In genomic region chr3:98326945-98327344, GRCh38 we compare ENCODE assay signal across 16 cellular contexts. TPM values are rescaled to one million over a fixed set of nuclear protein-coding genes. Genes with fewer than 3 reads are reported as not detected.
DNase-seq lines count a peak whose midpoint lies in the region; ATAC-seq and TF ChIP-seq lines count a peak whose summit lies in the region.
"Had no signal": no experiment of that assay in that cellular context is flagged by ENCODE, and none has a peak within 500 bp of the region (broad histone marks: within the 10 kb centered on the region; RNA-seq: fewer than 3 reads in every experiment).

No MANE protein-coding gene starts in this region.

- H3K36me3 ChIP-seq in mammary epithelial cell (ENCODE audit: insufficient read depth, low read length), result no peaks in the 10 kb centered on the region
- H3K36me3 ChIP-seq: cardiac muscle cell, esophagus muscularis mucosa had no signal

- H2AFZ ChIP-seq in mammary epithelial cell (ENCODE audit: low read depth, low read length), result no peak overlapping the region

- DNase-seq in EL, result no peak
- no peak for DNase-seq in OCI-M1 (lab: John Stamatoyannopoulos, UW)
- DNase-seq in progenitor cell of endocrine pancreas (ENCODE audit: low spot score, unreplicated experiment), result no peak
- DNase-seq in mammary epithelial cell, result no peak
- DNase-seq: activated CD4-positive, CD25-positive, alpha-beta regulatory T cell treated with anti-CD3 and anti-CD28 coated beads, Interleukin-2, amount 50 U/mL, for 72 hours; activated naive CD4-positive, alpha-beta T cell; CD8-positive, alpha-beta memory T cell; immature natural killer cell; NCI-H524; SIG-M5 had no signal

- no peaks in the 10 kb centered on the region for H3K9me3 Mint-ChIP-seq in activated T-helper 17 cell treated with anti-CD3 and anti-CD28 coated beads, Interleukin-2, amount 50 U/mL, for 72 hours
- H3K9me3 Mint-ChIP-seq in progenitor cell of endocrine pancreas (ENCODE audit: low read depth), result no peaks in the 10 kb centered on the region
- H3K9me3 Mint-ChIP-seq: CD8-positive, alpha-beta memory T cell; immature natural killer cell had no signal

- no peaks in the 10 kb centered on the region for H3K4me1 Mint-ChIP-seq in activated T-helper 17 cell treated with anti-CD3 and anti-CD28 coated beads, Interleukin-2, amount 50 U/mL, for 72 hours
- H3K4me1 Mint-ChIP-seq in progenitor cell of endocrine pancreas (ENCODE audit: low read depth), result peaks cover 5% of the 10 kb centered on the region
- H3K4me1 Mint-ChIP-seq: immature natural killer cell had no signal

- TF ChIP-seq CTCF in progenitor cell of endocrine pancreas (IDR thresholded peaks at IDR 0.05; ENCODE audit: unreplicated experiment), result no peak
- TF ChIP-seq CTCF in mammary epithelial cell (conservative IDR thresholded peaks at IDR 0.05 in 1 of 2, IDR thresholded peaks at IDR 0.05 in 1 of 2; ENCODE audit: extremely low read depth in 1 of 2, insufficient read depth in 1 of 2, low read depth in 1 of 2, low read length in 2 of 2), result no peak

- H3K79me2 ChIP-seq in mammary epithelial cell (ENCODE audit: insufficient read depth, low read length), result no peaks in the 10 kb centered on the region

- no peaks in the 10 kb centered on the region for H3K36me3 Mint-ChIP-seq in activated T-helper 17 cell treated with anti-CD3 and anti-CD28 coated beads, Interleukin-2, amount 50 U/mL, for 72 hours (ENCODE audit: low read depth)
- no peaks in the 10 kb centered on the region for H3K36me3 Mint-ChIP-seq in progenitor cell of endocrine pancreas (ENCODE audit: insufficient read depth)
- H3K36me3 Mint-ChIP-seq: CD8-positive, alpha-beta memory T cell; immature natural killer cell had no signal

- CTCF ChIA-PET in mammary epithelial cell (lab: Charles Lee; ENCODE audit: low non-redundant PET), result no interaction called here

- in situ Hi-C loops in mammary epithelial cell (cut with MboI; ENCODE audit: low sequenced_read_pairs in 2 of 2), result loop anchor here (5.0 to 25.0 kb wide), 4 partner anchors 260 to 540 kb away; partner anchors contain the start of gene CPOX (in 1 of the 2)

- no peak overlapping the region for H3K27ac ChIP-seq in mammary epithelial cell (ENCODE audit: insufficient read depth, low read depth, low read length)
- H3K27ac ChIP-seq: cardiac muscle cell, esophagus muscularis mucosa had no signal

- H3K9ac ChIP-seq in mammary epithelial cell (ENCODE audit: insufficient read depth, low read length), result no peak overlapping the region

- no peak overlapping the region for H3K4me2 ChIP-seq in mammary epithelial cell (ENCODE audit: insufficient read depth, low read depth, low read length)

- ATAC-seq in GM18520 (IDR thresholded peaks at IDR 0.05; ENCODE audit: unreplicated experiment), result peak; percentile 59
- ATAC-seq in GM21447 (IDR thresholded peaks at IDR 0.05; ENCODE audit: unreplicated experiment), result peak; percentile 58
- ATAC-seq in HG03064 (IDR thresholded peaks at IDR 0.05; ENCODE audit: low read depth, unreplicated experiment), result peak; percentile 59
- ATAC-seq in activated T-helper 17 cell treated with anti-CD3 and anti-CD28 coated beads, Interleukin-2, amount 50 U/mL, for 72 hours (replicated peaks), result peak; percentile 63

- H3K4me1 ChIP-seq in mammary epithelial cell (ENCODE audit: insufficient read depth, low read length), result no peaks in the 10 kb centered on the region
- H3K4me1 ChIP-seq: esophagus muscularis mucosa had no signal

- H3K4me3 Mint-ChIP-seq in activated T-helper 17 cell treated with anti-CD3 and anti-CD28 coated beads, Interleukin-2, amount 50 U/mL, for 72 hours, result no peak overlapping the region
- H3K4me3 Mint-ChIP-seq in progenitor cell of endocrine pancreas (ENCODE audit: low read depth), result no peak overlapping the region
- H3K4me3 Mint-ChIP-seq: CD8-positive, alpha-beta memory T cell; immature natural killer cell had no signal

- no peaks in the 10 kb centered on the region for H4K20me1 ChIP-seq in mammary epithelial cell (ENCODE audit: insufficient read depth, low read length)

- no TSS peak for BruUV-seq in mammary epithelial cell (replicated peaks; lab: Mats Ljungman, UMichigan)

- H3K9me3 ChIP-seq in mammary epithelial cell (replicated peaks; ENCODE audit: insufficient read depth, low read length), result no peaks in the 10 kb centered on the region
- H3K9me3 ChIP-seq: esophagus muscularis mucosa had no signal

- H3K27me3 Mint-ChIP-seq in activated T-helper 17 cell treated with anti-CD3 and anti-CD28 coated beads, Interleukin-2, amount 50 U/mL, for 72 hours, result peaks cover 30% of the 10 kb centered on the region
- peaks cover 16% of the 10 kb centered on the region for H3K27me3 Mint-ChIP-seq in progenitor cell of endocrine pancreas

- dilution Hi-C loops in mammary epithelial cell (cut with HindIII; ENCODE audit: low sequenced_read_pairs), result no loop called here

- H3K4me3 ChIP-seq in mammary epithelial cell (replicated peaks in 1 of 3; ENCODE audit: insufficient read depth in 1 of 3, low read depth in 2 of 3, low read length in 3 of 3), result no peak overlapping the region
- H3K4me3 ChIP-seq: cardiac muscle cell, esophagus muscularis mucosa had no signal

- intact Hi-C loops in mammary epithelial cell (cut with micrococcal nuclease), result no loop called here

- H3K27ac Mint-ChIP-seq in activated T-helper 17 cell treated with anti-CD3 and anti-CD28 coated beads, Interleukin-2, amount 50 U/mL, for 72 hours, result no peak overlapping the region
- no peak overlapping the region for H3K27ac Mint-ChIP-seq in progenitor cell of endocrine pancreas
- H3K27ac Mint-ChIP-seq: CD8-positive, alpha-beta memory T cell; immature natural killer cell had no signal

- no peaks in the 10 kb centered on the region for H3K27me3 ChIP-seq in mammary epithelial cell (ENCODE audit: insufficient read depth, low read length)

RNA-seq across cellular contexts. Expression of gene OR5K4, which starts 26.7 kb away (rescaled TPM):
- total RNA-seq in activated T-helper 17 cell treated with anti-CD3 and anti-CD28 coated beads, Interleukin-2, amount 50 U/mL, for 72 hours, result not detected
- total RNA-seq in progenitor cell of endocrine pancreas (not detected in 2 replicates), mammary epithelial cell (not detected)
- not detected for polyA plus RNA-seq in mammary epithelial cell
- polyA minus RNA-seq in mammary epithelial cell, result not detected
- total RNA-seq: cardiac muscle cell; CD8-positive, alpha-beta memory T cell; esophagus muscularis mucosa had no signal
- polyA plus RNA-seq: cardiac muscle cell; CD8-positive, alpha-beta memory T cell; immature natural killer cell had no signal

RNA-seq across cellular contexts. Expression of gene OR5H2, which starts 44.6 kb away (rescaled TPM):
- total RNA-seq in activated T-helper 17 cell treated with anti-CD3 and anti-CD28 coated beads, Interleukin-2, amount 50 U/mL, for 72 hours, result not detected
- total RNA-seq in progenitor cell of endocrine pancreas (not detected in 2 replicates), mammary epithelial cell (not detected)
- not detected for polyA plus RNA-seq in mammary epithelial cell
- polyA minus RNA-seq in mammary epithelial cell, result not detected
- total RNA-seq: cardiac muscle cell; CD8-positive, alpha-beta memory T cell; esophagus muscularis mucosa had no signal
- polyA plus RNA-seq: cardiac muscle cell; CD8-positive, alpha-beta memory T cell; immature natural killer cell had no signal
